ENCODE assay signal across 8 cellular contexts in the genomic region with DNA sequence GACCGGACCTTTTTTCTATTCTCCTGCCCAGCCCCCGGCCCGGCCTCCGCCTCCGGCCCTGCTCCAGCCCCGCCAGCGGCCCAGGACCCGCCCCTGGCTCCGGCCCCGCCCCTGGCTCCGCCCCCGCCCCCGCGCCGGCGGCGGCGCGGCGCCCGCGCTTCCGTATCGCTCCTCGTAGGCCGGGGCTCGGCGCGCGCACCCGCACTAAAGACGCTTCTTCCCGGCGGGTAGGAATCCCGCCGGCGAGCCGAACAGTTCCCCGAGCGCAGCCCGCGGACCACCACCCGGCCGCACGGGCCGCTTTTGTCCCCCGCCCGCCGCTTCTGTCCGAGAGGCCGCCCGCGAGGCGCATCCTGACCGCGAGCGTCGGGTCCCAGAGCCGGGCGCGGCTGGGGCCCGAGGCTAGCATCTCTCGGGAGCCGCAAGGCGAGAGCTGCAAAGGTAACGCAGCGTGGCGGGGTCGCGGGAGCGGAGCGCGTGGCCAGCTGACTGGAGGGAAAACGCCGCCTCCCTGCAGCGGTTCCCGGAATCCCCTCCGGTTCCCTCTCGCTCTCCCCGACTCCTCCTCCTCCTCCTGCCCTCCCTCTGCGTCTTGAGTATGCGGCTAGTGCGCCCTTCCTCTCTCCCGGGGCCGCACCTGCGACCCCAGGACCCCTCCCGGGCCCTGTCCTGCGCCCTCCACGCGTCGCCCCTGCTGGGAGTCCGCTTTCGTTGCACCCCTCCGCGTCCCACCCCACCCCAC.
A peak's percentile ranks its signal among the peaks of the same experiment; 100 is the strongest.
DNase-seq lines count a peak whose midpoint lies in the region; ATAC-seq and TF ChIP-seq lines count a peak whose summit lies in the region.

Gene IFNAR2, plus strand, starts transcription at position 163 of the 742 bp plus-strand sequence. CDS start 11,985 bp downstream, outside the sequence.

- peak within 1 kb of the TSS; percentile 87 to 88 for H3K4me3 ChIP-seq in mucosa of rectum (ENCODE audit: low read length in 2 of 2)

- H3K27me3 ChIP-seq in mucosa of rectum (ENCODE audit: control insufficient read depth in 2 of 2, insufficient read depth in 2 of 2, low read length in 2 of 2): no peaks in the 10 kb centered on the region

- ATAC-seq in GM19395 (IDR thresholded peaks at IDR 0.05; ENCODE audit: unreplicated experiment): peak; percentile 62

- H3K9ac ChIP-seq in mucosa of rectum (ENCODE audit: low read depth in 1 of 2, low read length in 2 of 2): peak within 1 kb of the TSS; percentile 85 to 89

- DNase-seq in HK-2 (ENCODE audit: unreplicated experiment): peak; percentile 68
- peak; percentile 87 for DNase-seq in OCI-M1 (lab: John Stamatoyannopoulos, UW)
- DNase-seq in activated T-cell treated with anti-CD3 and anti-CD28 coated beads, Interleukin-2, amount 50 U/mL, for 1 hour: peak; percentile 84
- DNase-seq in erythroblast (lab: John Stamatoyannopoulos, UW): peak; percentile 76 to 81
- DNase-seq in stimulated activated CD8-positive, alpha-beta memory T cell treated with anti-CD3 and anti-CD28 coated beads, Interleukin-4, amount 100 ng/mL, for 24 hours (ENCODE audit: low read depth): peak; percentile 70

- no peaks in the 10 kb centered on the region for H3K9me3 ChIP-seq in mucosa of rectum (ENCODE audit: control insufficient read depth in 2 of 2, low read length in 2 of 2)

- no peaks in the 10 kb centered on the region for H3K36me3 ChIP-seq in mucosa of rectum (ENCODE audit: control insufficient read depth in 2 of 2, insufficient read depth in 2 of 2, low read length in 2 of 2)

- peaks cover 4 to 7% of the 10 kb centered on the region in 2 donors for H3K4me1 ChIP-seq in mucosa of rectum (ENCODE audit: control insufficient read depth in 2 of 2, insufficient read depth in 2 of 2, low read length in 2 of 2)

- TF ChIP-seq POLR2A in erythroblast (IDR thresholded peaks at IDR 0.05; ENCODE audit: low read length): peak; percentile 47

- no peak for TF ChIP-seq CTCF in C4-2B (conservative IDR thresholded peaks at IDR 0.05)

- peak within 1 kb of the TSS; percentile 65 for H3K27ac ChIP-seq in C4-2B
- H3K27ac ChIP-seq in mucosa of rectum (ENCODE audit: low read depth in 2 of 2, low read length in 2 of 2): peak within 1 kb of the TSS; percentile 84 to 94

Comparison
In these comparisons a context has a peak if more than half of its experiments do, and no peak if none do; other contexts are left out.
1. Peak in every context shown above with its lines: DNase-seq, ATAC-seq, H3K4me3 ChIP-seq and H3K27ac ChIP-seq.